Comparison of ENCODE assay signal across 26 cellular contexts in genomic region chr5:36208786-36209185, GRCh38. TPM values are rescaled to one million over a fixed set of nuclear protein-coding genes. Genes with fewer than 3 reads are reported as not detected.
DNase-seq lines count a peak whose midpoint lies in the region; ATAC-seq, FAIRE-seq and TF ChIP-seq lines count a peak whose summit lies in the region.
"Had no signal": no experiment of that assay in that cellular context is flagged by ENCODE, and none has a peak within 500 bp of the region (broad histone marks: within the 10 kb centered on the region; RNA-seq: fewer than 3 reads in every experiment).

No MANE protein-coding gene starts in this region.

- H3K4me2 ChIP-seq in mammary epithelial cell (ENCODE audit: insufficient read depth, low read depth, low read length) (no peak overlapping the region), astrocyte (ENCODE audit: low read length) (no peak overlapping the region), K562 (ENCODE audit: insufficient read depth, low read length) (no peak overlapping the region)
- H3K4me2 ChIP-seq: A549; BLaER1 treated with 17β-estradiol and CSF1 and Interleukin-3, amounts not matched to agents 10 nM and 100 nM had no signal

- no peak for DNase-seq in MCF 10A (ENCODE audit: unreplicated experiment)
- DNase-seq in mammary epithelial cell, result no peak
- DNase-seq in astrocyte (ENCODE audit: low read depth), result no peak
- DNase-seq in K562 (ENCODE audit: extremely low read depth in 1 of 4, low spot score in 3 of 4), result no peak
- no peak for DNase-seq in midbrain (lab: John Stamatoyannopoulos, UW)
- DNase-seq in small intestine, result no peak
- DNase-seq: AML-193; Caco-2; Calu3; CD4-positive, alpha-beta T cell; CD8-positive, alpha-beta T cell; DMS 273 treated with DMSO at 0.1 percent for 48 hours; DMS153; DMS53; DMS79; DND-41; EL; GDM1 had no signal

- H3K36me3 ChIP-seq in mammary epithelial cell (ENCODE audit: insufficient read depth, low read length) (peaks cover 6% of the 10 kb centered on the region), HEK293 (ENCODE audit: control insufficient read depth in 2 of 2, insufficient read depth in 1 of 2, low read length in 2 of 2) (peaks cover 23 to 37% of the 10 kb centered on the region in 2 experiments), astrocyte (ENCODE audit: insufficient read depth, low read length) (peaks cover 6% of the 10 kb centered on the region), K562 (ENCODE audit: control insufficient read depth, insufficient read depth, low read length) (peaks cover 44% of the 10 kb centered on the region; the same call in 2 of the 3 replicates), small intestine (ENCODE audit: control insufficient read depth in 2 of 2, insufficient read depth in 2 of 2, low read length in 2 of 2) (peaks cover 6 to 7% of the 10 kb centered on the region in 2 donors)

- H3K36me3 Mint-ChIP-seq in MCF 10A (ENCODE audit: insufficient read depth, unreplicated experiment) (peaks cover 42% of the 10 kb centered on the region), astrocyte (ENCODE audit: low read depth, unreplicated experiment) (peaks cover 4% of the 10 kb centered on the region)

- BruUV-seq in MCF 10A (replicated peaks; lab: Mats Ljungman, UMichigan) (no TSS peak), mammary epithelial cell (replicated peaks; lab: Mats Ljungman, UMichigan) (no TSS peak), K562 (replicated peaks; lab: Mats Ljungman, UMichigan) (no TSS peak)

- no peak for TF ChIP-seq POLR2A in K562 (conservative IDR thresholded peaks at IDR 0.05)

- peak overlapping the region; percentile 14 for H3K27ac Mint-ChIP-seq in MCF 10A (ENCODE audit: low read depth, unreplicated experiment)
- no peak overlapping the region for H3K27ac Mint-ChIP-seq in astrocyte (ENCODE audit: unreplicated experiment)
- H3K27ac Mint-ChIP-seq: B cell; CD4-positive, alpha-beta T cell; CD8-positive, alpha-beta T cell had no signal

- dilution Hi-C loops in mammary epithelial cell (cut with HindIII; ENCODE audit: low sequenced_read_pairs), result no loop called here

- no peaks in the 10 kb centered on the region for H3K27me3 ChIP-seq in mammary epithelial cell (ENCODE audit: insufficient read depth, low read length)
- H3K27me3 ChIP-seq in astrocyte (ENCODE audit: insufficient read depth, low read length), result no peaks in the 10 kb centered on the region
- no peaks in the 10 kb centered on the region for H3K27me3 ChIP-seq in K562 (ENCODE audit: control insufficient read depth in 2 of 2, insufficient read depth in 2 of 2, low read length in 2 of 2)
- H3K27me3 ChIP-seq in small intestine (ENCODE audit: control insufficient read depth in 2 of 2, insufficient read depth in 2 of 2, low read length in 2 of 2), result no peaks in the 10 kb centered on the region
- H3K27me3 ChIP-seq: BLaER1 treated with 17β-estradiol and CSF1 and Interleukin-3, amounts not matched to agents 10 nM and 100 nM had no signal

- intact Hi-C loops in MCF 10A (cut with micrococcal nuclease) (no loop called here), mammary epithelial cell (cut with micrococcal nuclease) (no loop called here), K562 (cut with micrococcal nuclease) (no loop called here)

- no peaks in the 10 kb centered on the region for H3K4me1 Mint-ChIP-seq in MCF 10A (ENCODE audit: insufficient read depth, unreplicated experiment)
- H3K4me1 Mint-ChIP-seq in astrocyte (ENCODE audit: low read depth, unreplicated experiment), result no peaks in the 10 kb centered on the region
- H3K4me1 Mint-ChIP-seq: B cell had no signal

- H3K27me3 Mint-ChIP-seq in MCF 10A (ENCODE audit: insufficient read depth, unreplicated experiment), result no peaks in the 10 kb centered on the region
- no peaks in the 10 kb centered on the region for H3K27me3 Mint-ChIP-seq in astrocyte (ENCODE audit: low read depth, unreplicated experiment)
- H3K27me3 Mint-ChIP-seq: B cell; CD4-positive, alpha-beta T cell had no signal

- H3K9me3 ChIP-seq in mammary epithelial cell (replicated peaks; ENCODE audit: insufficient read depth, low read length) (no peaks in the 10 kb centered on the region), HEK293 (ENCODE audit: control insufficient read depth, insufficient read depth, low read depth, low read length) (no peaks in the 10 kb centered on the region), astrocyte (ENCODE audit: insufficient read depth, low read depth, low read length) (no peaks in the 10 kb centered on the region), K562 (replicated peaks; ENCODE audit: control insufficient read depth, insufficient read depth, low read depth, low read length) (no peaks in the 10 kb centered on the region), small intestine (ENCODE audit: control insufficient read depth, low read depth) (no peaks in the 10 kb centered on the region)
- H3K9me3 ChIP-seq: A549, Caco-2 had no signal

- H3K4me3 ChIP-seq in mammary epithelial cell (replicated peaks in 1 of 3; ENCODE audit: insufficient read depth in 1 of 3, low read depth in 2 of 3, low read length in 3 of 3) (no peak overlapping the region), HEK293 (ENCODE audit: low read depth, low read length) (no peak overlapping the region), astrocyte (ENCODE audit: insufficient read depth, low read depth, low read length) (no peak overlapping the region), K562 (no peak overlapping the region), small intestine (ENCODE audit: low read depth in 1 of 2, low read length in 2 of 2) (no peak overlapping the region)
- H3K4me3 ChIP-seq: A549; BLaER1 treated with 17β-estradiol and CSF1 and Interleukin-3, amounts not matched to agents 10 nM and 100 nM had no signal

- in situ Hi-C loops in mammary epithelial cell (cut with MboI; ENCODE audit: low sequenced_read_pairs in 2 of 2) (no loop called here), K562 (cut with MboI) (no loop called here)

- POLR2A ChIA-PET in MCF 10A (lab: Yijun Ruan, JAX), result interaction anchor here (0.6 to 0.7 kb wide), 2 partner anchors 30 to 31 kb away, joined by 3 read pairs; no protein-coding TSS in a partner anchor
- POLR2A ChIA-PET in HEK293 (lab: Yijun Ruan, JAX), result no interaction called here
- POLR2A ChIA-PET in K562 (lab: Yijun Ruan, JAX), result no interaction called here

- no peaks in the 10 kb centered on the region for H3K9me1 ChIP-seq in K562 (ENCODE audit: control insufficient read depth, insufficient read depth, low read length)

- H3K9ac ChIP-seq in mammary epithelial cell (ENCODE audit: insufficient read depth, low read length), result no peak overlapping the region
- no peak overlapping the region for H3K9ac ChIP-seq in astrocyte (ENCODE audit: low read length)
- no peak overlapping the region for H3K9ac ChIP-seq in K562 (ENCODE audit: insufficient read depth in 1 of 2, low read depth in 2 of 2, low read length in 2 of 2)
- H3K9ac ChIP-seq: BLaER1 treated with 17β-estradiol and CSF1 and Interleukin-3, amounts not matched to agents 10 nM and 100 nM had no signal

- H3K4me1 ChIP-seq in mammary epithelial cell (ENCODE audit: insufficient read depth, low read length) (no peaks in the 10 kb centered on the region), HEK293 (ENCODE audit: control insufficient read depth, insufficient read depth, low read length) (no peaks in the 10 kb centered on the region), astrocyte (ENCODE audit: insufficient read depth, low read length) (no peaks in the 10 kb centered on the region), K562 (replicated peaks in 1 of 2; ENCODE audit: control insufficient read depth in 2 of 2, insufficient read depth in 2 of 2, low read length in 2 of 2) (no peaks in the 10 kb centered on the region), small intestine (ENCODE audit: control insufficient read depth in 2 of 2, insufficient read depth in 1 of 2, low read depth in 1 of 2, low read length in 1 of 2) (no peaks in the 10 kb centered on the region)
- H3K4me1 ChIP-seq: A549, Caco-2 had no signal

- WGBS in mammary epithelial cell (ENCODE audit: low coverage, missing lambda C conversion rate), result 100% methylated on average over 2 of the region's 2 CpGs
- WGBS in K562 (ENCODE audit: insufficient coverage, low coverage, missing lambda C conversion rate), result 88% methylated on average over 2 of the region's 2 CpGs
- WGBS in small intestine, 3 donors, result 97 to 99% (median 98%) methylated on average over 2 of the region's 2 CpGs

- no peaks in the 10 kb centered on the region for H4K20me1 ChIP-seq in mammary epithelial cell (ENCODE audit: insufficient read depth, low read length)
- no peaks in the 10 kb centered on the region for H4K20me1 ChIP-seq in astrocyte (ENCODE audit: insufficient read depth, low read length)
- no peaks in the 10 kb centered on the region for H4K20me1 ChIP-seq in K562 (replicated peaks; ENCODE audit: control insufficient read depth, insufficient read depth, low read length)

- no peaks in the 10 kb centered on the region for H3K9me3 Mint-ChIP-seq in MCF 10A (ENCODE audit: unreplicated experiment)
- no peaks in the 10 kb centered on the region for H3K9me3 Mint-ChIP-seq in astrocyte (ENCODE audit: unreplicated experiment)
- H3K9me3 Mint-ChIP-seq: CD4-positive, alpha-beta T cell; CD8-positive, alpha-beta T cell had no signal

- FAIRE-seq in astrocyte (lab: Jason Lieb, UNC) (peak; percentile 52), K562 (lab: Jason Lieb, UNC) (peak; percentile 26), small intestine (lab: Jason Lieb, UNC) (no peak)
- FAIRE-seq: A549, GM12891 had no signal

- CTCF ChIA-PET in MCF 10A (lab: Yijun Ruan, JAX), result no interaction called here
- CTCF ChIA-PET in mammary epithelial cell (lab: Charles Lee; ENCODE audit: low non-redundant PET), result no interaction called here
- CTCF ChIA-PET in HEK293 (lab: Yijun Ruan, JAX), result interaction anchor here (0.5 kb wide), 1 partner anchor 466 kb away, joined by 3 read pairs; no protein-coding TSS in a partner anchor
- CTCF ChIA-PET in K562 (lab: Yijun Ruan, JAX; ENCODE audit: low intra/inter-chr PET ratio), result no interaction called here

- H3K4me3 Mint-ChIP-seq in MCF 10A (ENCODE audit: unreplicated experiment) (no peak overlapping the region), astrocyte (ENCODE audit: unreplicated experiment) (no peak overlapping the region)
- H3K4me3 Mint-ChIP-seq: B cell; CD4-positive, alpha-beta T cell; CD8-positive, alpha-beta T cell had no signal

- no peak for ATAC-seq in K562
- no peak for ATAC-seq in GM19023 (IDR thresholded peaks at IDR 0.05; ENCODE audit: unreplicated experiment)
- ATAC-seq: A549; CD8-positive, alpha-beta T cell had no signal

- H3K27ac ChIP-seq in mammary epithelial cell (ENCODE audit: insufficient read depth, low read depth, low read length) (no peak overlapping the region), HEK293 (ENCODE audit: extremely low read depth, low read depth, low read length) (no peak overlapping the region), astrocyte (ENCODE audit: low read depth, low read length) (no peak overlapping the region), K562 (ENCODE audit: extremely low read depth, low read depth, low read length) (no peak overlapping the region), small intestine (ENCODE audit: low read depth in 1 of 2, low read length in 1 of 2) (no peak overlapping the region)
- H3K27ac ChIP-seq: 22Rv1; A549; BLaER1 treated with 17β-estradiol and CSF1 and Interleukin-3, amounts not matched to agents 10 nM and 100 nM; C4-2B had no signal

- H3K79me2 ChIP-seq in mammary epithelial cell (ENCODE audit: insufficient read depth, low read length), result no peaks in the 10 kb centered on the region
- no peaks in the 10 kb centered on the region for H3K79me2 ChIP-seq in astrocyte (ENCODE audit: insufficient read depth, low read length)
- H3K79me2 ChIP-seq in K562 (ENCODE audit: control insufficient read depth, insufficient read depth, low read length), result no peaks in the 10 kb centered on the region

- TF ChIP-seq EP300 in K562 (IDR thresholded peaks at IDR 0.05; ENCODE audit: low read length), result no peak

- TF ChIP-seq CTCF in MCF 10A (IDR thresholded peaks at IDR 0.05; ENCODE audit: unreplicated experiment) (no peak), mammary epithelial cell (conservative IDR thresholded peaks at IDR 0.05 in 1 of 2, IDR thresholded peaks at IDR 0.05 in 1 of 2; ENCODE audit: extremely low read depth in 1 of 2, insufficient read depth in 1 of 2, low read depth in 1 of 2, low read length in 2 of 2) (no peak), HEK293 (tag by site-specific recombination; IDR thresholded peaks at IDR 0.05) (no peak), astrocyte (IDR thresholded peaks at IDR 0.05; ENCODE audit: insufficient read depth, low read depth, low read length) (no peak), K562 (IDR thresholded peaks at IDR 0.05 in 2 of 3, conservative IDR thresholded peaks at IDR 0.05 in 1 of 3; ENCODE audit: insufficient read depth in 2 of 3, low read depth in 1 of 3, low read length in 3 of 3) (no peak)

- no peak overlapping the region for H2AFZ ChIP-seq in mammary epithelial cell (ENCODE audit: low read depth, low read length)
- H2AFZ ChIP-seq in astrocyte (ENCODE audit: low read depth, low read length), result no peak overlapping the region
- no peak overlapping the region for H2AFZ ChIP-seq in K562 (ENCODE audit: low read depth, low read length)

- TF ChIP-seq RAD21 in K562 (CRISPR knock-in tag; conservative IDR thresholded peaks at IDR 0.05 in 1 of 2, IDR thresholded peaks at IDR 0.05 in 1 of 2), result no peak

RNA-seq across cellular contexts. Expression of gene NADK2, which starts 32.9 kb away (rescaled TPM):
- total RNA-seq in MCF 10A (2022) (36.2 and 37.1 TPM in 2 replicates), mammary epithelial cell (10 to 100 TPM; 18.5 to 21.1 TPM), astrocyte (20.7 and 24.5 TPM in 2 replicates), K562 (2014; rRNA removed) (24.0 and 27.6 TPM in 2 replicates), K562 (2014; rRNA removed; fragmentation: Illumina TruSeq; extraction: Trizol) (41.0 and 48.1 TPM in 2 replicates), K562 (2015; rRNA removed; fragmentation: Illumina TruSeq; extraction: Trizol) (33.0 and 36.0 TPM in 2 replicates), K562 (2021) (31.8 and 34.6 TPM in 2 replicates)
- polyA plus RNA-seq in mammary epithelial cell (6.6 TPM), K562 (2011; rRNA removed) (24.7 and 30.3 TPM in 2 replicates), K562 (2014; fragmentation: Illumina TruSeq; extraction: Trizol) (21.0 and 21.9 TPM in 2 replicates), K562 (2014; fragmentation: Nextera tagmentation; extraction: Ambion mirVana) (10 to 100 TPM; 10.6 to 11.0 TPM), K562 (2014; rRNA removed) (20.6 and 21.8 TPM in 2 replicates), small intestine (10 to 100 TPM; 13.0 to 15.4 (median 13.0) TPM)
- polyA minus RNA-seq in mammary epithelial cell, result 22.0 TPM
- 10.2 and 22.5 TPM in 2 replicates for total RNA-seq in K562 (2011; cell fraction: chromatin; rRNA removed; ENCODE audit: low replicate concordance)
- total RNA-seq in K562 (2011; cell fraction: nucleolus; rRNA removed), result 2.8 and 3.6 TPM in 2 replicates
- 7.4 and 10.6 TPM in 2 replicates for total RNA-seq in K562 (2011; cell fraction: nucleoplasm; rRNA removed)
- 7.3 and 11.9 TPM in 2 replicates for polyA plus RNA-seq in K562 (2011; cell fraction: cytosol; rRNA removed)
- polyA plus RNA-seq in K562 (2011; cell fraction: nucleus; rRNA removed), result 10.3 and 12.2 TPM in 2 replicates
- 21.0 and 23.2 TPM in 2 replicates for polyA plus RNA-seq in K562 (2012)
- polyA minus RNA-seq in K562 (2011; rRNA and poly(A)+ RNA removed), result 63.5 and 63.6 TPM in 2 replicates
- 20.7 and 21.1 TPM in 2 replicates for polyA minus RNA-seq in K562 (2011; cell fraction: cytosol; rRNA and poly(A)+ RNA removed)
- 7.0 and 13.9 TPM in 2 replicates for polyA minus RNA-seq in K562 (2011; cell fraction: nucleus; rRNA and poly(A)+ RNA removed)

RNA-seq across cellular contexts. Expression of gene SKP2, which starts 56.9 kb away (rescaled TPM):
- 19.3 and 21.7 TPM in 2 replicates for total RNA-seq in MCF 10A (2022)
- 10 to 100 TPM; 39.3 to 53.3 TPM for total RNA-seq in mammary epithelial cell
- polyA plus RNA-seq in mammary epithelial cell, result 29.4 TPM
- polyA minus RNA-seq in mammary epithelial cell, result 80.3 TPM
- 22.9 and 31.4 TPM in 2 replicates for total RNA-seq in astrocyte
- 28.4 and 31.8 TPM in 2 replicates for total RNA-seq in K562 (2011; cell fraction: chromatin; rRNA removed; ENCODE audit: low replicate concordance)
- 24.7 and 27.8 TPM in 2 replicates for total RNA-seq in K562 (2011; cell fraction: nucleolus; rRNA removed)
- 25.7 and 27.4 TPM in 2 replicates for total RNA-seq in K562 (2011; cell fraction: nucleoplasm; rRNA removed)
- total RNA-seq in K562 (2014; rRNA removed), result 48.4 and 65.3 TPM in 2 replicates
- 77.3 and 80.8 TPM in 2 replicates for total RNA-seq in K562 (2014; rRNA removed; fragmentation: Illumina TruSeq; extraction: Trizol)
- total RNA-seq in K562 (2015; rRNA removed; fragmentation: Illumina TruSeq; extraction: Trizol), result 91.4 and 97.5 TPM in 2 replicates
- total RNA-seq in K562 (2021), result 88.6 and 103 TPM in 2 replicates
- 81.4 and 84.4 TPM in 2 replicates for polyA plus RNA-seq in K562 (2011; rRNA removed)
- 56.2 and 87.8 TPM in 2 replicates for polyA plus RNA-seq in K562 (2011; cell fraction: cytosol; rRNA removed)
- 56.6 and 58.2 TPM in 2 replicates for polyA plus RNA-seq in K562 (2011; cell fraction: nucleus; rRNA removed)
- polyA plus RNA-seq in K562 (2012), result 36.2 and 50.9 TPM in 2 replicates
- polyA plus RNA-seq in K562 (2014; fragmentation: Illumina TruSeq; extraction: Trizol), result 62.3 and 85.4 TPM in 2 replicates
- 10 to 100 TPM; 30.0 to 48.3 TPM for polyA plus RNA-seq in K562 (2014; fragmentation: Nextera tagmentation; extraction: Ambion mirVana)
- 54.1 and 60.6 TPM in 2 replicates for polyA plus RNA-seq in K562 (2014; rRNA removed)
- 97.0 and 97.2 TPM in 2 replicates for polyA minus RNA-seq in K562 (2011; rRNA and poly(A)+ RNA removed)
- polyA minus RNA-seq in K562 (2011; cell fraction: cytosol; rRNA and poly(A)+ RNA removed), result 64.3 and 65.9 TPM in 2 replicates
- 31.9 and 65.2 TPM in 2 replicates for polyA minus RNA-seq in K562 (2011; cell fraction: nucleus; rRNA and poly(A)+ RNA removed)
- polyA plus RNA-seq in small intestine, result 10 to 100 TPM in 1 of 3 donors, 1 to 10 TPM in 2; 1.4 to 10.0 (median 5.8) TPM

RNA-seq across cellular contexts. Expression of gene LMBRD2, which starts 57.1 kb away (rescaled TPM):
- total RNA-seq in MCF 10A (2022) (7.9 and 9.6 TPM in 2 replicates), mammary epithelial cell (10 to 100 TPM in 1 of 2 donors, 1 to 10 TPM in 1; 8.8 to 20.5 TPM), astrocyte (6.4 and 9.0 TPM in 2 replicates), K562 (2014; rRNA removed) (10.9 and 24.2 TPM in 2 replicates), K562 (2014; rRNA removed; fragmentation: Illumina TruSeq; extraction: Trizol) (13.4 and 18.0 TPM in 2 replicates), K562 (2015; rRNA removed; fragmentation: Illumina TruSeq; extraction: Trizol) (10.5 and 11.8 TPM in 2 replicates), K562 (2021) (9.7 and 10.1 TPM in 2 replicates)
- polyA plus RNA-seq in mammary epithelial cell (1.7 TPM), K562 (2011; rRNA removed) (11.7 and 13.3 TPM in 2 replicates), K562 (2014; fragmentation: Illumina TruSeq; extraction: Trizol) (6.6 and 10.3 TPM in 2 replicates), K562 (2014; fragmentation: Nextera tagmentation; extraction: Ambion mirVana) (1 to 10 TPM; 2.1 to 3.3 TPM), K562 (2014; rRNA removed) (7.5 and 10.6 TPM in 2 replicates), small intestine (1 to 10 TPM; 1.6 to 4.7 (median 2.2) TPM)
- 4.2 TPM for polyA minus RNA-seq in mammary epithelial cell
- total RNA-seq in K562 (2011; cell fraction: chromatin; rRNA removed; ENCODE audit: low replicate concordance), result 10.5 and 36.3 TPM in 2 replicates
- total RNA-seq in K562 (2011; cell fraction: nucleolus; rRNA removed), result 7.8 and 10.5 TPM in 2 replicates
- total RNA-seq in K562 (2011; cell fraction: nucleoplasm; rRNA removed), result 14.8 and 27.5 TPM in 2 replicates
- 1.9 and 4.1 TPM in 2 replicates for polyA plus RNA-seq in K562 (2011; cell fraction: cytosol; rRNA removed)
- 12.0 and 17.9 TPM in 2 replicates for polyA plus RNA-seq in K562 (2011; cell fraction: nucleus; rRNA removed)
- polyA plus RNA-seq in K562 (2012), result 6.1 and 9.3 TPM in 2 replicates
- polyA minus RNA-seq in K562 (2011; rRNA and poly(A)+ RNA removed), result 26.5 and 26.7 TPM in 2 replicates
- 9.6 and 16.6 TPM in 2 replicates for polyA minus RNA-seq in K562 (2011; cell fraction: cytosol; rRNA and poly(A)+ RNA removed)
- polyA minus RNA-seq in K562 (2011; cell fraction: nucleus; rRNA and poly(A)+ RNA removed), result 14.5 and 26.4 TPM in 2 replicates
